1 cellular context compared by ENCODE assay signal in genomic region chr12:113863455-113863845, GRCh38.
TF ChIP-seq lines count a peak whose summit lies in the region.

No MANE protein-coding gene starts in this region.

TF ChIP-seq in H1, 55 proteins besides CTCF, POLR2A, EP300 and RAD21:
- TF ChIP-seq BACH1 (IDR thresholded peaks at IDR 0.05; ENCODE audit: low read length) (peak; percentile 85), YY1 (IDR thresholded peaks at IDR 0.05; ENCODE audit: low read depth, low read length) (no peak), POLR2AphosphoS5 (IDR thresholded peaks at IDR 0.05; ENCODE audit: low read depth, low read length) (no peak), MAFK (IDR thresholded peaks at IDR 0.05; ENCODE audit: low read depth, low read length) (peak; percentile 45; the same call in 1 of the 2 replicates)
